In the genomic region with DNA sequence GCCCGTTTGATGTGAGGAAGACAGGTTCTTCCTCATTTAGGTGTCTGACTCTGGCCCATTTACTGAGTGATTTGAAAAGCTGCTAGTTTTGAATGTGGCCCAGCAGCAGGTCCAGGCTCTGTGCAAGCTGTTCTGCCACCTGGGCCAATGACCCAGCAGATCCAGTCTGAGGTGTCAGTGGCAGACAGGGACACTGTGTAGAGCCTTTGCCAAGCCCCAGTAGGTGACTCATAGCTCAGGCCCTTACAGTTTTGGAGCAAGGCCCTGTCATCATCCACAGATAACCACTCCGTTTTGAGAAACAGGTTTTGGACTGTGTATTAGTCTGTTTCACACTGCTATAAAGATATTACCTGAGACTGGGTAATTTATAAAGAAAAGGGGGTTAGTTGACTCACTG, we compare ENCODE assay signal across 15 cellular contexts. TPM values are rescaled to one million over a fixed set of nuclear protein-coding genes. Genes with fewer than 3 reads are reported as not detected.
DNase-seq lines count a peak whose midpoint lies in the region; ATAC-seq and TF ChIP-seq lines count a peak whose summit lies in the region.
"Had no signal": no experiment of that assay in that cellular context is flagged by ENCODE, and none has a peak within 500 bp of the region (broad histone marks: within the 10 kb centered on the region; RNA-seq: fewer than 3 reads in every experiment).

No MANE protein-coding gene starts in this region.

- no peaks in the 10 kb centered on the region for H3K4me1 ChIP-seq in body of pancreas
- peaks cover 4 to 5% of the 10 kb centered on the region in 2 donors for H3K4me1 ChIP-seq in gastrocnemius medialis

- H3K4me3 ChIP-seq in body of pancreas: no peak overlapping the region
- H3K4me3 ChIP-seq in gastrocnemius medialis: no peak overlapping the region

- no peaks in the 10 kb centered on the region for H3K4me1 Mint-ChIP-seq in stimulated activated naive B cell treated with anti-CD40 and anti-IgM and Interleukin-4, amounts not matched to agents 10 μg/mL and 1 μg/mL and 100 μg/mL, for 72 hours
- H3K4me1 Mint-ChIP-seq: activated naive CD8-positive, alpha-beta T cell treated with anti-CD3 and anti-CD28 coated beads for 36 hours had no signal

- H3K27me3 ChIP-seq in body of pancreas: no peaks in the 10 kb centered on the region
- H3K27me3 ChIP-seq in gastrocnemius medialis: no peaks in the 10 kb centered on the region

- H3K9me3 Mint-ChIP-seq in stimulated activated naive B cell treated with anti-CD40 and anti-IgM and Interleukin-4, amounts not matched to agents 10 μg/mL and 1 μg/mL and 100 μg/mL, for 72 hours: peaks cover 9 to 11% of the 10 kb centered on the region in 2 donors
- H3K9me3 Mint-ChIP-seq: activated naive CD8-positive, alpha-beta T cell treated with anti-CD3 and anti-CD28 coated beads for 36 hours; CD4-positive, alpha-beta T cell had no signal

- DNase-seq in HPDE6-E6E7 (ENCODE audit: extremely low spot score) (peak; percentile 20), body of pancreas (peak in 3 of 4 donors; percentile 58 to 83 (median 80)), Right ventricle myocardium superior (peak; percentile 65), gastrocnemius medialis (peak; percentile 81 to 87)
- DNase-seq in activated CD4-positive, alpha-beta T cell treated with anti-CD3 and anti-CD28 coated beads for 1 hour: no peak
- no peak for DNase-seq in stimulated activated naive B cell treated with anti-CD40 and anti-IgM and Interleukin-4, amounts not matched to agents 10 μg/mL and 1 μg/mL and 100 μg/mL, for 72 hours
- no peak for DNase-seq in stimulated activated naive CD4-positive, alpha-beta T cell treated with Interleukin-2 at 50 U/mL for 16 hours (lab: John Stamatoyannopoulos, UW)
- DNase-seq: activated naive CD8-positive, alpha-beta T cell treated with anti-CD3 and anti-CD28 coated beads for 36 hours; CD4-positive, alpha-beta T cell; NCI-H187; NCI-H524 treated with DMSO at 0.1 percent for 48 hours; SHP77 treated with DMSO at 0.1 percent for 48 hours; small intestine had no signal

- H3K27ac ChIP-seq in body of pancreas: peak overlapping the region; percentile 19 to 72 (median 50)
- peak overlapping the region; percentile 61 to 78 (median 71) for H3K27ac ChIP-seq in gastrocnemius medialis

- TF ChIP-seq CTCF in body of pancreas (IDR thresholded peaks at IDR 0.05): no peak
- no peak for TF ChIP-seq CTCF in gastrocnemius medialis (IDR thresholded peaks at IDR 0.05 in 4 of 5, conservative IDR thresholded peaks at IDR 0.05 in 1 of 5)

- H3K9me3 ChIP-seq in body of pancreas (no peaks in the 10 kb centered on the region), gastrocnemius medialis (no peaks in the 10 kb centered on the region)

- TF ChIP-seq POLR2A in body of pancreas (IDR thresholded peaks at IDR 0.05): no peak
- no peak for TF ChIP-seq POLR2A in gastrocnemius medialis (IDR thresholded peaks at IDR 0.05)

- in situ Hi-C loops in gastrocnemius medialis (cut with MboI; ENCODE audit: low sequenced_read_pairs in 4 of 4): no loop called here

- WGBS in body of pancreas, 2 donors: 35 to 47% methylated on average over 2 of the region's 2 CpGs

- peaks cover 4 to 9% of the 10 kb centered on the region in 2 donors for H3K36me3 Mint-ChIP-seq in stimulated activated naive B cell treated with anti-CD40 and anti-IgM and Interleukin-4, amounts not matched to agents 10 μg/mL and 1 μg/mL and 100 μg/mL, for 72 hours
- H3K36me3 Mint-ChIP-seq: activated naive CD8-positive, alpha-beta T cell treated with anti-CD3 and anti-CD28 coated beads for 36 hours had no signal

- H3K4me3 Mint-ChIP-seq in stimulated activated naive B cell treated with anti-CD40 and anti-IgM and Interleukin-4, amounts not matched to agents 10 μg/mL and 1 μg/mL and 100 μg/mL, for 72 hours: no peak overlapping the region
- H3K4me3 Mint-ChIP-seq: activated naive CD8-positive, alpha-beta T cell treated with anti-CD3 and anti-CD28 coated beads for 36 hours; CD4-positive, alpha-beta T cell; natural killer cell treated with Interleukin-12 subunit alpha and Interleukin-12 subunit beta and Interleukin-15 and Interleukin-18, amount 100 ng/mL, for 72 hours had no signal

- peaks cover 11 to 12% of the 10 kb centered on the region in 2 donors for H3K27me3 Mint-ChIP-seq in stimulated activated naive B cell treated with anti-CD40 and anti-IgM and Interleukin-4, amounts not matched to agents 10 μg/mL and 1 μg/mL and 100 μg/mL, for 72 hours

- ATAC-seq in body of pancreas: peak; percentile 94
- ATAC-seq in Right ventricle myocardium superior (ENCODE audit: poor library complexity): peak; percentile 97
- peak; percentile 100 for ATAC-seq in gastrocnemius medialis
- no peak for ATAC-seq in HG03457 (IDR thresholded peaks at IDR 0.05; ENCODE audit: unreplicated experiment)
- ATAC-seq in stimulated activated naive B cell treated with anti-CD40 and anti-IgM and Interleukin-4, amounts not matched to agents 10 μg/mL and 1 μg/mL and 100 μg/mL, for 72 hours (replicated peaks): no peak
- ATAC-seq: natural killer cell treated with Interleukin-12 subunit alpha and Interleukin-12 subunit beta and Interleukin-15 and Interleukin-18, amount 100 ng/mL, for 72 hours had no signal

- intact Hi-C loops in body of pancreas (cut with DNase I) (no loop called here), Right ventricle myocardium superior (cut with DNase I) (loop anchor here (5.0 kb wide), 1 partner anchor 37 kb away; no protein-coding TSS in a partner anchor), gastrocnemius medialis (cut with DNase I; ENCODE audit: low total_unique reads) (loop anchor here (5.0 to 10.0 kb wide), 3 partner anchors 52 to 562 kb away; a partner anchor contains a TSS)

- no peak overlapping the region for H3K27ac Mint-ChIP-seq in stimulated activated naive B cell treated with anti-CD40 and anti-IgM and Interleukin-4, amounts not matched to agents 10 μg/mL and 1 μg/mL and 100 μg/mL, for 72 hours
- H3K27ac Mint-ChIP-seq: activated naive CD8-positive, alpha-beta T cell treated with anti-CD3 and anti-CD28 coated beads for 36 hours; CD4-positive, alpha-beta T cell; natural killer cell treated with Interleukin-12 subunit alpha and Interleukin-12 subunit beta and Interleukin-15 and Interleukin-18, amount 100 ng/mL, for 72 hours had no signal

- no peaks in the 10 kb centered on the region for H3K36me3 ChIP-seq in body of pancreas (replicated peaks in 1 of 2; ENCODE audit: insufficient read depth in 1 of 2, low read depth in 2 of 2)
- H3K36me3 ChIP-seq in gastrocnemius medialis: no peaks in the 10 kb centered on the region

RNA-seq across cellular contexts. Expression of a gene that starts 23.9 kb away (rescaled TPM):
- 1 to 10 TPM in 1 of 2 donors, not detected in 1; 5.9 TPM for total RNA-seq in body of pancreas
- total RNA-seq in Right ventricle myocardium superior: 13.9 TPM
- not detected for total RNA-seq in gastrocnemius medialis

RNA-seq across cellular contexts. Expression of a gene that starts 24.0 kb away (rescaled TPM):
- total RNA-seq in body of pancreas: under 1 TPM; 0.26 to 0.33 TPM
- 43.6 TPM for total RNA-seq in Right ventricle myocardium superior
- under 1 TPM in 1 of 4 donors, not detected in 3; 0.10 TPM for total RNA-seq in gastrocnemius medialis

RNA-seq across cellular contexts. Expression of a gene that starts 51.4 kb away (rescaled TPM):
- total RNA-seq in body of pancreas (100 to 1,000 TPM; 217 to 332 TPM), Right ventricle myocardium superior (457 TPM), gastrocnemius medialis (10 to 100 TPM; 54.5 to 87.0 (median 66.8) TPM)

RNA-seq across cellular contexts. Expression of a gene that starts 55.3 kb away (rescaled TPM):
- total RNA-seq in body of pancreas (1 to 10 TPM in 1 of 2 donors, not detected in 1; 3.0 TPM), Right ventricle myocardium superior (0.11 TPM), gastrocnemius medialis (not detected)
- total RNA-seq: CD4-positive, alpha-beta T cell had no signal

Comparison
In these comparisons a context has a peak if more than half of its experiments do, and no peak if none do; other contexts are left out.
1. DNase-seq: peak in HPDE6-E6E7 (single experiment), body of pancreas (3 of 4), Right ventricle myocardium superior (single experiment) and gastrocnemius medialis (2 of 2); none in activated CD4-positive, alpha-beta T cell treated with anti-CD3 and anti-CD28 coated beads for 1 hour (single experiment), stimulated activated naive B cell treated with anti-CD40 and anti-IgM and Interleukin-4, amounts not matched to agents 10 μg/mL and 1 μg/mL and 100 μg/mL, for 72 hours (single experiment) and stimulated activated naive CD4-positive, alpha-beta T cell treated with Interleukin-2 at 50 U/mL for 16 hours (single experiment).
2. ATAC-seq: peak in body of pancreas (single experiment), Right ventricle myocardium superior (single experiment) and gastrocnemius medialis (2 of 2); none in HG03457 (single experiment) and stimulated activated naive B cell treated with anti-CD40 and anti-IgM and Interleukin-4, amounts not matched to agents 10 μg/mL and 1 μg/mL and 100 μg/mL, for 72 hours (0 of 2).
3. RNA of a gene that starts 24.0 kb away (total RNA-seq): 43.6 TPM in Right ventricle myocardium superior (single experiment); 0.26 to 0.33 TPM in body of pancreas and 0.10 TPM in gastrocnemius medialis; every median in the first group is over 10 times any median in the second.